ENCODE assay signal across 27 cellular contexts in genomic region chr21:42567861-42568260, GRCh38. TPM values are rescaled to one million over a fixed set of nuclear protein-coding genes. Genes with fewer than 3 reads are reported as not detected.
A peak's percentile ranks its signal among the peaks of the same experiment; 100 is the strongest.
DNase-seq lines count a peak whose midpoint lies in the region; ATAC-seq and TF ChIP-seq lines count a peak whose summit lies in the region.
"Had no signal": no experiment of that assay in that cellular context is flagged by ENCODE, and none has a peak within 500 bp of the region (broad histone marks: within the 10 kb centered on the region; RNA-seq: fewer than 3 reads in every experiment).

No MANE protein-coding gene starts in this region.

- H3K4me1 ChIP-seq in heart left ventricle, result no peaks in the 10 kb centered on the region
- H3K4me1 ChIP-seq: left ventricle myocardium inferior, parathyroid adenoma, right atrium auricular region, SJCRH30, uterus had no signal

- TF ChIP-seq POLR2A in heart left ventricle (IDR thresholded peaks at IDR 0.05), result no peak

- no peak for TF ChIP-seq CTCF in heart left ventricle (IDR thresholded peaks at IDR 0.05)
- TF ChIP-seq CTCF in dorsolateral prefrontal cortex (IDR thresholded peaks at IDR 0.05 in 54 of 56, conservative IDR thresholded peaks at IDR 0.05 in 2 of 56; ENCODE audit: low read depth in 1 of 56, partially characterized antibody in 56 of 56), result no peak

- ATAC-seq in heart left ventricle, result no peak
- ATAC-seq in left ventricle myocardium superior, result no peak
- ATAC-seq in GM21381 (IDR thresholded peaks at IDR 0.05; ENCODE audit: unreplicated experiment), result no peak
- ATAC-seq: activated T-cell treated with anti-CD3 and anti-CD28 coated beads, Interleukin-2, amount 50 U/mL, for 72 hours; K562; Panc1 had no signal

- H3K4me3 ChIP-seq in heart left ventricle (no peak overlapping the region), dorsolateral prefrontal cortex (no peak overlapping the region)
- H3K4me3 ChIP-seq: hepatocyte, K562, left ventricle myocardium inferior, right atrium auricular region, SJCRH30, uterus had no signal

- WGBS in heart left ventricle, 4 donors, result 83 to 91% (median 90%) methylated on average over 14 of the region's 14 CpGs

- H3K27ac ChIP-seq in heart left ventricle (no peak overlapping the region), dorsolateral prefrontal cortex (no peak overlapping the region)
- H3K27ac ChIP-seq: hepatocyte, left ventricle myocardium inferior, parathyroid adenoma, right atrium auricular region, SJCRH30, uterus had no signal

- no peaks in the 10 kb centered on the region for H3K9me3 ChIP-seq in heart left ventricle
- H3K9me3 ChIP-seq: left ventricle myocardium inferior, right atrium auricular region, SJCRH30, uterus had no signal

- peaks cover 0 to 85% (median 37%) of the 10 kb centered on the region in 9 donors for H3K36me3 ChIP-seq in heart left ventricle
- H3K36me3 ChIP-seq: right atrium auricular region, SJCRH30, uterus had no signal

- H3K27me3 ChIP-seq in heart left ventricle (no peaks in the 10 kb centered on the region), dorsolateral prefrontal cortex (no peaks in the 10 kb centered on the region)
- H3K27me3 ChIP-seq: hepatocyte, right atrium auricular region, SJCRH30, uterus had no signal

- DNase-seq in heart left ventricle (peak in 3 of 5 donors; percentile 10 to 36 (median 14)), left ventricle myocardium superior (no peak), dorsolateral prefrontal cortex (peak in 6 of 10 donors; percentile 1 to 22 (median 12)), posterior vena cava (ENCODE audit: low spot score) (peak; percentile 18), LoVo (ENCODE audit: low spot score) (no peak), GF-D8 (lab: John Stamatoyannopoulos, UW) (no peak)
- DNase-seq: activated naive CD4-positive, alpha-beta T cell treated with anti-CD3 and anti-CD28 coated beads, Interleukin-2, amount 50 U/mL, for 16 hours; activated T-cell treated with anti-CD3 and anti-CD28 coated beads, Interleukin-2, amount 50 U/mL, for 72 hours; anterior cingulate cortex; Calu3; central memory CD4-positive, alpha-beta T cell; left ventricle myocardium inferior; MM.1S; NCI-H1417; NCI-H2081; NCI-H2227 treated with DMSO at 0.1 percent for 48 hours; NCI-H526 treated with DMSO at 0.1 percent for 48 hours; nephron progenitor cell; SJCRH30; stimulated activated CD4-positive, alpha-beta T cell treated with anti-CD3 and anti-CD28 coated beads, Interleukin-4, amount 100 ng/mL, for 1 hour had no signal

- intact Hi-C loops in heart left ventricle (cut with DNase I), result loop anchor here in 1 of 10 donors (10.0 kb wide), 1 partner anchor 63 kb away; no protein-coding TSS in a partner anchor
- intact Hi-C loops in left ventricle myocardium superior (cut with micrococcal nuclease), result no loop called here
- intact Hi-C loops in dorsolateral prefrontal cortex (cut with DNase I), result no loop called here
- intact Hi-C loops in posterior vena cava (cut with DNase I), result no loop called here

RNA-seq across cellular contexts. Expression of gene SLC37A1, which starts 54.2 kb away (rescaled TPM):
- total RNA-seq in heart left ventricle (10 to 100 TPM in 1 of 9 donors, 1 to 10 TPM in 8; 3.1 to 13.0 (median 5.7) TPM), left ventricle myocardium superior (4.0 TPM), dorsolateral prefrontal cortex (10 to 100 TPM in 109 of 120 experiments, 1 to 10 TPM in 11; 6.5 to 24.8 (median 15.3) TPM), posterior vena cava (1 to 10 TPM; 5.2 to 6.0 TPM)
- polyA plus RNA-seq in heart left ventricle, result 1 to 10 TPM; 2.2 TPM
- total RNA-seq: SJCRH30 had no signal

Comparison
In these comparisons a context has a peak if more than half of its experiments do, and no peak if none do; other contexts are left out.
1. DNase-seq: peak in heart left ventricle (3 of 5), dorsolateral prefrontal cortex (6 of 10) and posterior vena cava (single experiment); none in left ventricle myocardium superior (single experiment), LoVo (single experiment) and GF-D8 (single experiment).